In the genomic region with DNA sequence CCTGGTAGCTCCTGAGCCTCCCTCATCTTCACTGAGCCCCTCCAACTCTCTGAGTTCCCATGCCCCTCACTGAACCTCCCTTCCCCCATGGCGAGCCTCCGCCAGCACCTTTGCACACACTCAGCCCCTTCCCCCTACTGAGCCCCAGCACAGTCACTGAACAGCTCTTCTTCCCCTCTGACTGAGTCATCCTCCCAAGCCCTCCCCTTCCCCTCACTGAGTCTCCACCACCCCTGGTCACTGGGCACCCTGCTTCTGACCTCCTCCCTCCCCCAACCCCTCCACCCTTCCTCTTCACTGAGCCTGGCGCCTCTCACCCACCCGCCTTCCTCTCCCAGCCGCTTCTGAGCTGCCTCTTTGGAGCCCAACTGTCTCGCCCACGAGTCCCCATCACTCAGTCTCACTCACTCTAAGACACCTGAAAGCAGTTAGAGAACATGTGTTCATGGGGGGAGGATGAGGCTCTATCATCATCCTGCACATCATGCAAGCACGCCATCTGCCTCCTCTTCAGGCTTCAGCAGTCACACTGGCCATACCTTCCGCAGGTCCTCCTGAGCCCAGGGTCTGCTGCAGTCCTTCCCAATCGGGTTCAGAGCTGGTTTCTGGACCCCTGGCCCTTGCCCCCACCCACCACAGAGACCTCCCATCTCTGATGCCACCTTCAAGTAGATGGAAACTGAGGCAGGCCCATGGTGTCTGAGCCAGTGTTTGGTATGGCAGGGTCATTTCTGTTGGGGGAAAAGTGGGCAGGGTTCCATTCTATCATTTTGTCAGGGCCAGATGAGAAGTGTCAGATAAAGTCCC, we compare ENCODE assay signal across 11 cellular contexts. TPM values are rescaled to one million over a fixed set of nuclear protein-coding genes. Genes with fewer than 3 reads are reported as not detected.
A peak's percentile ranks its signal among the peaks of the same experiment; 100 is the strongest.
DNase-seq lines count a peak whose midpoint lies in the region; ATAC-seq and TF ChIP-seq lines count a peak whose summit lies in the region.
"Had no signal": no experiment of that assay in that cellular context is flagged by ENCODE, and none has a peak within 500 bp of the region (broad histone marks: within the 10 kb centered on the region; RNA-seq: fewer than 3 reads in every experiment).

No MANE protein-coding gene starts in this region.

- H3K79me2 ChIP-seq in DND-41 (ENCODE audit: insufficient read depth, low read length), result no peaks in the 10 kb centered on the region

- no peaks in the 10 kb centered on the region for H3K27me3 ChIP-seq in DND-41 (ENCODE audit: insufficient read depth, low read length, poor library complexity)
- no peaks in the 10 kb centered on the region for H3K27me3 ChIP-seq in NT2/D1 (ENCODE audit: insufficient read depth, insufficient read length)
- H3K27me3 ChIP-seq in adrenal gland, result peaks cover 6% of the 10 kb centered on the region

- H3K36me3 ChIP-seq in DND-41 (ENCODE audit: insufficient read depth, low read length), result no peaks in the 10 kb centered on the region
- peaks cover 17% of the 10 kb centered on the region for H3K36me3 ChIP-seq in NT2/D1 (ENCODE audit: insufficient read depth, insufficient read length, low read length)
- H3K36me3 ChIP-seq in adrenal gland (replicated peaks in 1 of 2), result no peaks in the 10 kb centered on the region

- H4K20me1 ChIP-seq in DND-41 (ENCODE audit: insufficient read depth, low read length), result no peaks in the 10 kb centered on the region

- no peak overlapping the region for H3K4me2 ChIP-seq in DND-41 (ENCODE audit: insufficient read depth, low read length)

- H3K9me3 ChIP-seq in DND-41 (ENCODE audit: insufficient read depth, low read length, severe bottlenecking), result no peaks in the 10 kb centered on the region
- H3K9me3 ChIP-seq in NT2/D1 (ENCODE audit: insufficient read depth, low read length), result no peaks in the 10 kb centered on the region
- H3K9me3 ChIP-seq in adrenal gland (replicated peaks in 1 of 3), result no peaks in the 10 kb centered on the region

- peak; percentile 54; the same call in 2 of the 3 replicates for ATAC-seq in DND-41 (ENCODE audit: insufficient read depth, low read depth)

- H3K4me3 ChIP-seq in DND-41 (ENCODE audit: low read depth in 1 of 2, low read length in 2 of 2), result no peak overlapping the region
- no peak overlapping the region for H3K4me3 ChIP-seq in NT2/D1 (ENCODE audit: insufficient read length, low read depth)
- no peak overlapping the region for H3K4me3 ChIP-seq in fibroblast of mammary gland (ENCODE audit: control insufficient read depth, low read depth, low read length)
- no peak overlapping the region for H3K4me3 ChIP-seq in adrenal gland

- 36 to 47% (median 40%) methylated on average over 10 of the region's 10 CpGs for WGBS in adrenal gland, 4 donors

- H3K9ac ChIP-seq in DND-41 (ENCODE audit: low read depth, low read length) (no peak overlapping the region), NT2/D1 (ENCODE audit: insufficient read length, low read depth) (peak overlapping the region; percentile 15)

- DNase-seq in DND-41 (no peak), NT2/D1 (ENCODE audit: low read depth, low spot score) (no peak), fibroblast of mammary gland (ENCODE audit: low read depth) (peak; percentile 96), adrenal gland (no peak), AML-193 (lab: John Stamatoyannopoulos, UW) (no peak), substantia nigra (lab: John Stamatoyannopoulos, UW) (no peak), iPS-NIHi11 (ENCODE audit: low spot score) (no peak)
- DNase-seq: NCI-H187 treated with DMSO at 0.1 percent for 48 hours had no signal

- no peak overlapping the region for H2AFZ ChIP-seq in DND-41 (ENCODE audit: low read depth, low read length)

- H3K4me1 ChIP-seq in DND-41 (ENCODE audit: insufficient read depth, low read length) (no peaks in the 10 kb centered on the region), NT2/D1 (ENCODE audit: insufficient read depth, insufficient read length) (peaks cover 23% of the 10 kb centered on the region), adrenal gland (replicated peaks in 1 of 2) (peaks cover 0 to 7% of the 10 kb centered on the region in 2 donors)

- intact Hi-C loops in adrenal gland (cut with DNase I), result no loop called here

- no peak for TF ChIP-seq CTCF in 22Rv1 (IDR thresholded peaks at IDR 0.05)
- no peak for TF ChIP-seq CTCF in DND-41 (IDR thresholded peaks at IDR 0.05; ENCODE audit: borderline replicate concordance, extremely low read depth, low read length, poor library complexity, severe bottlenecking)
- TF ChIP-seq CTCF in fibroblast of mammary gland (conservative IDR thresholded peaks at IDR 0.05; ENCODE audit: control insufficient read depth, insufficient read depth, low read depth, low read length), result peak; percentile 11
- no peak for TF ChIP-seq CTCF in adrenal gland (IDR thresholded peaks at IDR 0.05)

- peak overlapping the region; percentile 93 for H3K27ac ChIP-seq in 22Rv1
- no peak overlapping the region for H3K27ac ChIP-seq in DND-41 (ENCODE audit: low read length)
- H3K27ac ChIP-seq in adrenal gland, result no peak overlapping the region
- H3K27ac ChIP-seq in substantia nigra (ENCODE audit: low read depth, low read length, poor library complexity, severe bottlenecking), result no peak overlapping the region

- no peak for TF ChIP-seq POLR2A in adrenal gland (IDR thresholded peaks at IDR 0.05)

RNA-seq across cellular contexts. Expression of a gene that starts 2.0 kb away (rescaled TPM):
- 10 to 100 TPM in 3 of 8 donors, 1 to 10 TPM in 5; 3.9 to 27.8 (median 6.5) TPM for total RNA-seq in adrenal gland
- polyA plus RNA-seq in adrenal gland, result 10 to 100 TPM in 1 of 3 donors, 1 to 10 TPM in 2; 4.6 to 11.1 (median 9.0) TPM

RNA-seq across cellular contexts. Expression of a gene that starts 21.1 kb away (rescaled TPM):
- 1 to 10 TPM in 4 of 8 donors, under 1 TPM in 4; 0.55 to 7.1 (median 1.00) TPM for total RNA-seq in adrenal gland
- 1 to 10 TPM in 2 of 3 donors, under 1 TPM in 1; 0.51 to 2.8 (median 1.2) TPM for polyA plus RNA-seq in adrenal gland
- polyA plus RNA-seq: neural cell had no signal

RNA-seq across cellular contexts. Expression of a gene that starts 31.2 kb away (rescaled TPM):
- 1 to 10 TPM in 6 of 8 donors, under 1 TPM in 2; 0.53 to 4.0 (median 1.5) TPM for total RNA-seq in adrenal gland
- under 1 TPM; 0.15 to 0.56 (median 0.54) TPM for polyA plus RNA-seq in adrenal gland
- total RNA-seq: H4 had no signal
- polyA plus RNA-seq: neural cell had no signal
